Comparison of ENCODE assay signal across 8 cellular contexts in genomic region chrX:153507484-153508178, GRCh38. TPM values are rescaled to one million over a fixed set of nuclear protein-coding genes. Genes with fewer than 3 reads are reported as not detected.
DNase-seq lines count a peak whose midpoint lies in the region; ATAC-seq, FAIRE-seq and TF ChIP-seq lines count a peak whose summit lies in the region.

No MANE protein-coding gene starts in this region.

- CTCF ChIA-PET in mammary epithelial cell (lab: Charles Lee; ENCODE audit: low non-redundant PET) = interaction anchor here (0.6 kb wide), 1 partner anchor 475 kb away, joined by 4 read pairs; no protein-coding TSS in a partner anchor

- no peak overlapping the region for H3K4me2 ChIP-seq in mammary epithelial cell (ENCODE audit: insufficient read depth, low read depth, low read length)

- 28% methylated on average over 9 of the region's 19 CpGs for WGBS in mammary epithelial cell (ENCODE audit: low coverage, missing lambda C conversion rate)

- no peak overlapping the region for H2AFZ ChIP-seq in mammary epithelial cell (ENCODE audit: low read depth, low read length)

- no TSS peak for BruUV-seq in mammary epithelial cell (replicated peaks; lab: Mats Ljungman, UMichigan)

- ATAC-seq in HG02970 (IDR thresholded peaks at IDR 0.05; ENCODE audit: low FRiP score, unreplicated experiment) = peak; percentile 67

- H3K9me3 ChIP-seq in mammary epithelial cell (replicated peaks; ENCODE audit: insufficient read depth, low read length) (peaks cover 21% of the 10 kb centered on the region), kidney (ENCODE audit: control insufficient read depth in 1 of 2, low read length in 2 of 2) (no peaks in the 10 kb centered on the region)

- no peak overlapping the region for H3K27ac ChIP-seq in mammary epithelial cell (ENCODE audit: insufficient read depth, low read depth, low read length)
- H3K27ac ChIP-seq in kidney (ENCODE audit: low read depth in 2 of 2, low read length in 2 of 2) = no peak overlapping the region

- in situ Hi-C loops in ACHN (cut with HindIII; ENCODE audit: low pct_ligation_motif_present, low pct_unique_long_range_greater_than_20kb, low sequenced_read_pairs) = no loop called here
- in situ Hi-C loops in mammary epithelial cell (cut with MboI; ENCODE audit: low sequenced_read_pairs in 2 of 2) = no loop called here

- H3K4me3 ChIP-seq in mammary epithelial cell (replicated peaks in 1 of 3; ENCODE audit: insufficient read depth in 1 of 3, low read depth in 2 of 3, low read length in 3 of 3) (no peak overlapping the region), kidney (ENCODE audit: low read length in 2 of 2) (no peak overlapping the region)

- H3K27me3 ChIP-seq in mammary epithelial cell (ENCODE audit: insufficient read depth, low read length) = no peaks in the 10 kb centered on the region

- intact Hi-C loops in mammary epithelial cell (cut with micrococcal nuclease) = loop anchor here (1.0 to 2.0 kb wide), 4 partner anchors 37 to 549 kb away; partner anchors contain the start of gene HAUS7
- intact Hi-C loops in kidney (cut with DNase I) = no loop called here

- no peaks in the 10 kb centered on the region for H3K79me2 ChIP-seq in mammary epithelial cell (ENCODE audit: insufficient read depth, low read length)

- dilution Hi-C loops in mammary epithelial cell (cut with HindIII; ENCODE audit: low sequenced_read_pairs) = no loop called here

- TF ChIP-seq CTCF in mammary epithelial cell (conservative IDR thresholded peaks at IDR 0.05 in 1 of 2, IDR thresholded peaks at IDR 0.05 in 1 of 2; ENCODE audit: extremely low read depth in 1 of 2, insufficient read depth in 1 of 2, low read depth in 1 of 2, low read length in 2 of 2) = peak; percentile 51 to 78
- peak; percentile 76 for TF ChIP-seq CTCF in kidney (IDR thresholded peaks at IDR 0.05; ENCODE audit: borderline replicate concordance, extremely low read depth, insufficient read depth)

- H3K9ac ChIP-seq in mammary epithelial cell (ENCODE audit: insufficient read depth, low read length) (no peak overlapping the region), kidney (ENCODE audit: low read length in 2 of 2) (no peak overlapping the region)

- DNase-seq in ACHN (peak; percentile 59), GM18507 (ENCODE audit: extremely low spot score, insufficient read length, low read depth) (peak; percentile 72), NCI-H2171 treated with DMSO at 0.1 percent for 48 hours (lab: John Stamatoyannopoulos, UW) (peak; percentile 58), mammary epithelial cell (peak; percentile 47), kidney (peak; percentile 92)
- DNase-seq in activated CD4-positive, CD25-positive, alpha-beta regulatory T cell (lab: John Stamatoyannopoulos, UW) = peak; percentile 61 to 71 (median 70)
- DNase-seq in stimulated activated CD4-positive, alpha-beta T cell treated with anti-CD3 and anti-CD28 coated beads, Interleukin-1b, Interleukin-23, amount 100 ng/mL, for 48 hours = peak; percentile 77

- H4K20me1 ChIP-seq in mammary epithelial cell (ENCODE audit: insufficient read depth, low read length) = no peaks in the 10 kb centered on the region

- H3K4me1 ChIP-seq in mammary epithelial cell (ENCODE audit: insufficient read depth, low read length) (no peaks in the 10 kb centered on the region), kidney (ENCODE audit: control insufficient read depth in 1 of 2, insufficient read depth in 1 of 2, low read depth in 1 of 2, low read length in 2 of 2) (no peaks in the 10 kb centered on the region)

- H3K36me3 ChIP-seq in mammary epithelial cell (ENCODE audit: insufficient read depth, low read length) (no peaks in the 10 kb centered on the region), kidney (ENCODE audit: control insufficient read depth in 1 of 2, insufficient read depth in 2 of 2, low read length in 2 of 2) (no peaks in the 10 kb centered on the region)

- FAIRE-seq in GM18507 (lab: Jason Lieb, UNC) (peak; percentile 86), kidney (lab: Jason Lieb, UNC) (no peak)

RNA-seq across cellular contexts. Expression of gene ATP2B3, which starts 9.8 kb away (rescaled TPM):
- total RNA-seq in mammary epithelial cell (not detected), kidney (not detected)
- polyA plus RNA-seq in mammary epithelial cell (not detected), kidney (ENCODE audit: insufficient read depth, low read depth, low replicate concordance) (0.37 TPM)
- not detected for polyA minus RNA-seq in mammary epithelial cell

RNA-seq across cellular contexts. Expression of gene BGN, which starts 12.9 kb away (rescaled TPM):
- total RNA-seq in mammary epithelial cell (10 to 100 TPM in 1 of 2 donors, 1 to 10 TPM in 1; 2.6 to 13.5 TPM), kidney (164 TPM)
- polyA plus RNA-seq in mammary epithelial cell (0.48 TPM), kidney (ENCODE audit: insufficient read depth, low read depth, low replicate concordance) (288 TPM)
- polyA minus RNA-seq in mammary epithelial cell = not detected

RNA-seq across cellular contexts. Expression of gene HAUS7, which starts 37.3 kb away (rescaled TPM):
- total RNA-seq in mammary epithelial cell (10 to 100 TPM in 1 of 2 donors, 1 to 10 TPM in 1; 8.3 to 26.4 TPM), kidney (28.1 TPM)
- polyA plus RNA-seq in mammary epithelial cell (25.7 TPM), kidney (ENCODE audit: insufficient read depth, low read depth, low replicate concordance) (47.6 TPM)
- 38.4 TPM for polyA minus RNA-seq in mammary epithelial cell

Comparison
In these comparisons a context has a peak if more than half of its experiments do, and no peak if none do; other contexts are left out.
1. RNA of gene BGN, which starts 12.9 kb away (total RNA-seq): 164 TPM in kidney (single experiment); 2.6 to 13.5 TPM in mammary epithelial cell; every median in the first group is over 10 times any median in the second.
2. Peak in every context shown above with its lines, with median percentiles within 50 percentile points of each other: DNase-seq.